In genomic region chr2:178403671-178404379, GRCh38 we compare ENCODE assay signal across 1 cellular context.
TF ChIP-seq lines count a peak whose summit lies in the region.

No MANE protein-coding gene starts in this region.

TF ChIP-seq in GM23338, 12 proteins besides CTCF, POLR2A, EP300 and RAD21 (continued from another document):
- TF ChIP-seq, protein P1, sequence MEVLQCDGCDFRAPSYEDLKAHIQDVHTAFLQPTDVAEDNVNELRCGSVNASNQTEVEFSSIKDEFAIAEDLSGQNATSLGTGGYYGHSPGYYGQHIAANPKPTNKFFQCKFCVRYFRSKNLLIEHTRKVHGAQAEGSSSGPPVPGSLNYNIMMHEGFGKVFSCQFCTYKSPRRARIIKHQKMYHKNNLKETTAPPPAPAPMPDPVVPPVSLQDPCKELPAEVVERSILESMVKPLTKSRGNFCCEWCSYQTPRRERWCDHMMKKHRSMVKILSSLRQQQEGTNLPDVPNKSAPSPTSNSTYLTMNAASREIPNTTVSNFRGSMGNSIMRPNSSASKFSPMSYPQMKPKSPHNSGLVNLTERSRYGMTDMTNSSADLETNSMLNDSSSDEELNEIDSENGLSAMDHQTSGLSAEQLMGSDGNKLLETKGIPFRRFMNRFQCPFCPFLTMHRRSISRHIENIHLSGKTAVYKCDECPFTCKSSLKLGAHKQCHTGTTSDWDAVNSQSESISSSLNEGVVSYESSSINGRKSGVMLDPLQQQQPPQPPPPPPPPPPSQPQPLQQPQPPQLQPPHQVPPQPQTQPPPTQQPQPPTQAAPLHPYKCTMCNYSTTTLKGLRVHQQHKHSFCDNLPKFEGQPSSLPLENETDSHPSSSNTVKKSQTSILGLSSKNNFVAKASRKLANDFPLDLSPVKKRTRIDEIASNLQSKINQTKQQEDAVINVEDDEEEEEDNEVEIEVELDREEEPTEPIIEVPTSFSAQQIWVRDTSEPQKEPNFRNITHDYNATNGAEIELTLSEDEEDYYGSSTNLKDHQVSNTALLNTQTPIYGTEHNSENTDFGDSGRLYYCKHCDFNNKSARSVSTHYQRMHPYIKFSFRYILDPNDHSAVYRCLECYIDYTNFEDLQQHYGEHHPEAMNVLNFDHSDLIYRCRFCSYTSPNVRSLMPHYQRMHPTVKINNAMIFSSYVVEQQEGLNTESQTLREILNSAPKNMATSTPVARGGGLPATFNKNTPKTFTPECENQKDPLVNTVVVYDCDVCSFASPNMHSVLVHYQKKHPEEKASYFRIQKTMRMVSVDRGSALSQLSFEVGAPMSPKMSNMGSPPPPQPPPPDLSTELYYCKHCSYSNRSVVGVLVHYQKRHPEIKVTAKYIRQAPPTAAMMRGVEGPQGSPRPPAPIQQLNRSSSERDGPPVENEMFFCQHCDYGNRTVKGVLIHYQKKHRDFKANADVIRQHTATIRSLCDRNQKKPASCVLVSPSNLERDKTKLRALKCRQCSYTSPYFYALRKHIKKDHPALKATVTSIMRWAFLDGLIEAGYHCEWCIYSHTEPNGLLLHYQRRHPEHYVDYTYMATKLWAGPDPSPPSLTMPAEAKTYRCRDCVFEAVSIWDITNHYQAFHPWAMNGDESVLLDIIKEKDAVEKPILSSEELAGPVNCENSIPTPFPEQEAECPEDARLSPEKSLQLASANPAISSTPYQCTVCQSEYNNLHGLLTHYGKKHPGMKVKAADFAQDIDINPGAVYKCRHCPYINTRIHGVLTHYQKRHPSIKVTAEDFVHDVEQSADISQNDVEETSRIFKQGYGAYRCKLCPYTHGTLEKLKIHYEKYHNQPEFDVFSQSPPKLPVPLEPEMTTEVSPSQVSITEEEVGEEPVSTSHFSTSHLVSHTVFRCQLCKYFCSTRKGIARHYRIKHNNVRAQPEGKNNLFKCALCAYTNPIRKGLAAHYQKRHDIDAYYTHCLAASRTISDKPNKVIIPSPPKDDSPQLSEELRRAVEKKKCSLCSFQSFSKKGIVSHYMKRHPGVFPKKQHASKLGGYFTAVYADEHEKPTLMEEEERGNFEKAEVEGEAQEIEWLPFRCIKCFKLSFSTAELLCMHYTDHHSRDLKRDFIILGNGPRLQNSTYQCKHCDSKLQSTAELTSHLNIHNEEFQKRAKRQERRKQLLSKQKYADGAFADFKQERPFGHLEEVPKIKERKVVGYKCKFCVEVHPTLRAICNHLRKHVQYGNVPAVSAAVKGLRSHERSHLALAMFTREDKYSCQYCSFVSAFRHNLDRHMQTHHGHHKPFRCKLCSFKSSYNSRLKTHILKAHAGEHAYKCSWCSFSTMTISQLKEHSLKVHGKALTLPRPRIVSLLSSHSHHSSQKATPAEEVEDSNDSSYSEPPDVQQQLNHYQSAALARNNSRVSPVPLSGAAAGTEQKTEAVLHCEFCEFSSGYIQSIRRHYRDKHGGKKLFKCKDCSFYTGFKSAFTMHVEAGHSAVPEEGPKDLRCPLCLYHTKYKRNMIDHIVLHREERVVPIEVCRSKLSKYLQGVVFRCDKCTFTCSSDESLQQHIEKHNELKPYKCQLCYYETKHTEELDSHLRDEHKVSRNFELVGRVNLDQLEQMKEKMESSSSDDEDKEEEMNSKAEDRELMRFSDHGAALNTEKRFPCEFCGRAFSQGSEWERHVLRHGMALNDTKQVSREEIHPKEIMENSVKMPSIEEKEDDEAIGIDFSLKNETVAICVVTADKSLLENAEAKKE (CRISPR knock-in tag; IDR thresholded peaks at IDR 0.05): no peak
- TF ChIP-seq STAT1 (IDR thresholded peaks at IDR 0.05; ENCODE audit: unreplicated experiment): no peak
- TF ChIP-seq, protein P2, sequence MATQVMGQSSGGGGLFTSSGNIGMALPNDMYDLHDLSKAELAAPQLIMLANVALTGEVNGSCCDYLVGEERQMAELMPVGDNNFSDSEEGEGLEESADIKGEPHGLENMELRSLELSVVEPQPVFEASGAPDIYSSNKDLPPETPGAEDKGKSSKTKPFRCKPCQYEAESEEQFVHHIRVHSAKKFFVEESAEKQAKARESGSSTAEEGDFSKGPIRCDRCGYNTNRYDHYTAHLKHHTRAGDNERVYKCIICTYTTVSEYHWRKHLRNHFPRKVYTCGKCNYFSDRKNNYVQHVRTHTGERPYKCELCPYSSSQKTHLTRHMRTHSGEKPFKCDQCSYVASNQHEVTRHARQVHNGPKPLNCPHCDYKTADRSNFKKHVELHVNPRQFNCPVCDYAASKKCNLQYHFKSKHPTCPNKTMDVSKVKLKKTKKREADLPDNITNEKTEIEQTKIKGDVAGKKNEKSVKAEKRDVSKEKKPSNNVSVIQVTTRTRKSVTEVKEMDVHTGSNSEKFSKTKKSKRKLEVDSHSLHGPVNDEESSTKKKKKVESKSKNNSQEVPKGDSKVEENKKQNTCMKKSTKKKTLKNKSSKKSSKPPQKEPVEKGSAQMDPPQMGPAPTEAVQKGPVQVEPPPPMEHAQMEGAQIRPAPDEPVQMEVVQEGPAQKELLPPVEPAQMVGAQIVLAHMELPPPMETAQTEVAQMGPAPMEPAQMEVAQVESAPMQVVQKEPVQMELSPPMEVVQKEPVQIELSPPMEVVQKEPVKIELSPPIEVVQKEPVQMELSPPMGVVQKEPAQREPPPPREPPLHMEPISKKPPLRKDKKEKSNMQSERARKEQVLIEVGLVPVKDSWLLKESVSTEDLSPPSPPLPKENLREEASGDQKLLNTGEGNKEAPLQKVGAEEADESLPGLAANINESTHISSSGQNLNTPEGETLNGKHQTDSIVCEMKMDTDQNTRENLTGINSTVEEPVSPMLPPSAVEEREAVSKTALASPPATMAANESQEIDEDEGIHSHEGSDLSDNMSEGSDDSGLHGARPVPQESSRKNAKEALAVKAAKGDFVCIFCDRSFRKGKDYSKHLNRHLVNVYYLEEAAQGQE (IDR thresholded peaks at IDR 0.05; ENCODE audit: unreplicated experiment): no peak
- no peak for TF ChIP-seq JUNB (IDR thresholded peaks at IDR 0.05; ENCODE audit: unreplicated experiment)
- TF ChIP-seq ZNF331 (CRISPR knock-in tag; IDR thresholded peaks at IDR 0.05; ENCODE audit: low read depth): no peak
- TF ChIP-seq ETS1 (IDR thresholded peaks at IDR 0.05): no peak
